22 cellular contexts compared by ENCODE assay signal in genomic region chr3:98848108-98848507, GRCh38. TPM values are rescaled to one million over a fixed set of nuclear protein-coding genes. Genes with fewer than 3 reads are reported as not detected.
DNase-seq lines count a peak whose midpoint lies in the region; ATAC-seq, FAIRE-seq and TF ChIP-seq lines count a peak whose summit lies in the region.
"Had no signal": no experiment of that assay in that cellular context is flagged by ENCODE, and none has a peak within 500 bp of the region (broad histone marks: within the 10 kb centered on the region; RNA-seq: fewer than 3 reads in every experiment).

No MANE protein-coding gene starts in this region.

- RAD21 ChIA-PET in HCT116 (lab: Charles Lee; ENCODE audit: low non-redundant PET in 1 of 2, low total read pairs in 2 of 2, uncharacterized antibody in 2 of 2, unreplicated experiment in 2 of 2), result no interaction called here

- H3K36me3 ChIP-seq in Caco-2 (ENCODE audit: control insufficient read depth, insufficient read depth, low read length), result no peaks in the 10 kb centered on the region
- peaks cover 23 to 52% of the 10 kb centered on the region in 2 experiments for H3K36me3 ChIP-seq in HCT116 (ENCODE audit: control insufficient read depth in 1 of 2, insufficient read depth in 2 of 2, low read length in 2 of 2)
- H3K36me3 ChIP-seq in K562 (ENCODE audit: control insufficient read depth, insufficient read depth, low read length), result peaks cover 5% of the 10 kb centered on the region; the same call in 2 of the 3 replicates

- no peaks in the 10 kb centered on the region for H3K9me3 Mint-ChIP-seq in Caco-2 (ENCODE audit: unreplicated experiment)
- H3K9me3 Mint-ChIP-seq in stimulated activated naive CD8-positive, alpha-beta T cell treated with anti-CD3 and anti-CD28 coated beads, Interleukin-15, amount 100 ng/mL, for 72 hours, result no peaks in the 10 kb centered on the region
- H3K9me3 Mint-ChIP-seq: CD4-positive, alpha-beta T cell; CD8-positive, alpha-beta memory T cell had no signal

- peaks cover 99% of the 10 kb centered on the region for H3K79me2 ChIP-seq in HCT116 (ENCODE audit: insufficient read depth, low read length)
- no peaks in the 10 kb centered on the region; the same call in 2 of the 3 replicates for H3K79me2 ChIP-seq in K562 (ENCODE audit: control insufficient read depth, insufficient read depth, low read length)

- H3K4me2 ChIP-seq in HCT116 (ENCODE audit: low read length), result no peak overlapping the region
- no peak overlapping the region for H3K4me2 ChIP-seq in K562 (ENCODE audit: insufficient read depth, low read length)
- H3K4me2 ChIP-seq: A549; BLaER1 treated with 17β-estradiol and CSF1 and Interleukin-3, amounts not matched to agents 10 nM and 100 nM had no signal

- no peak overlapping the region for H2AFZ ChIP-seq in HCT116 (ENCODE audit: low read depth, low read length, poor library complexity, severe bottlenecking)
- H2AFZ ChIP-seq in K562 (ENCODE audit: low read depth, low read length), result no peak overlapping the region

- H3K9ac ChIP-seq in HCT116 (ENCODE audit: low read length), result no peak overlapping the region
- no peak overlapping the region for H3K9ac ChIP-seq in K562 (ENCODE audit: insufficient read depth in 1 of 2, low read depth in 2 of 2, low read length in 2 of 2)
- H3K9ac ChIP-seq: BLaER1 treated with 17β-estradiol and CSF1 and Interleukin-3, amounts not matched to agents 10 nM and 100 nM had no signal

- no peak for DNase-seq in Caco-2
- no peak for DNase-seq in HCT116 (ENCODE audit: low read depth, low spot score)
- DNase-seq in K562 (ENCODE audit: extremely low read depth in 1 of 4, low spot score in 3 of 4), result no peak
- no peak for DNase-seq in NCI-H446 (lab: John Stamatoyannopoulos, UW)
- no peak for DNase-seq in stimulated activated naive CD8-positive, alpha-beta T cell treated with anti-CD3 and anti-CD28 coated beads, Interleukin-15, amount 100 ng/mL, for 72 hours
- DNase-seq in HuH-7.5 (ENCODE audit: low spot score), result no peak
- DNase-seq: 8988T; ACHN; AML-193; BE2C; Calu3; CD4-positive, alpha-beta T cell; CD8-positive, alpha-beta memory T cell; DMS53; DMS79 treated with DMSO at 0.1 percent for 48 hours; GF-D8; H9 had no signal

- POLR2A ChIA-PET in Caco-2 (lab: Charles Lee), result no interaction called here
- POLR2A ChIA-PET in HCT116 (lab: Charles Lee), result no interaction called here
- POLR2A ChIA-PET in K562 (lab: Yijun Ruan, JAX), result no interaction called here

- no peak overlapping the region for H3K27ac ChIP-seq in HCT116 (ENCODE audit: low read depth, low read length)
- no peak overlapping the region for H3K27ac ChIP-seq in K562 (ENCODE audit: extremely low read depth, low read depth, low read length)
- H3K27ac ChIP-seq: A549; BLaER1 treated with 17β-estradiol and CSF1 and Interleukin-3, amounts not matched to agents 10 nM and 100 nM had no signal

- no peaks in the 10 kb centered on the region for H3K4me1 Mint-ChIP-seq in Caco-2 (ENCODE audit: low read depth, unreplicated experiment)
- no peaks in the 10 kb centered on the region for H3K4me1 Mint-ChIP-seq in stimulated activated naive CD8-positive, alpha-beta T cell treated with anti-CD3 and anti-CD28 coated beads, Interleukin-15, amount 100 ng/mL, for 72 hours
- H3K4me1 Mint-ChIP-seq: CD14-positive monocyte; CD8-positive, alpha-beta memory T cell had no signal

- BruUV-seq in Caco-2 (replicated peaks; lab: Mats Ljungman, UMichigan) (TSS peak; percentile 28), HCT116 (replicated peaks; lab: Mats Ljungman, UMichigan) (no TSS peak), K562 (replicated peaks; lab: Mats Ljungman, UMichigan) (no TSS peak)

- H3K9me3 ChIP-seq in Caco-2 (no peaks in the 10 kb centered on the region), HCT116 (ENCODE audit: control insufficient read depth in 1 of 2, insufficient read depth in 1 of 2, low read depth in 1 of 2, low read length in 2 of 2) (no peaks in the 10 kb centered on the region), K562 (replicated peaks; ENCODE audit: control insufficient read depth, insufficient read depth, low read depth, low read length) (no peaks in the 10 kb centered on the region)
- H3K9me3 ChIP-seq: A549, BE2C had no signal

- intact Hi-C loops in Caco-2 (cut with micrococcal nuclease; ENCODE audit: unreplicated experiment), result no loop called here
- intact Hi-C loops in HCT116 (cut with micrococcal nuclease), result no loop called here
- intact Hi-C loops in K562 (cut with micrococcal nuclease), result no loop called here

- no peaks in the 10 kb centered on the region for H3K27me3 Mint-ChIP-seq in Caco-2 (ENCODE audit: insufficient read depth, unreplicated experiment)
- no peaks in the 10 kb centered on the region for H3K27me3 Mint-ChIP-seq in stimulated activated naive CD8-positive, alpha-beta T cell treated with anti-CD3 and anti-CD28 coated beads, Interleukin-15, amount 100 ng/mL, for 72 hours
- H3K27me3 Mint-ChIP-seq: CD4-positive, alpha-beta T cell had no signal

- no peak for TF ChIP-seq EP300 in K562 (IDR thresholded peaks at IDR 0.05; ENCODE audit: low read length)

- ATAC-seq in HCT116 (no peak), K562 (no peak)
- ATAC-seq in stimulated activated naive CD8-positive, alpha-beta T cell treated with anti-CD3 and anti-CD28 coated beads, Interleukin-15, amount 100 ng/mL, for 72 hours, result no peak
- ATAC-seq: A549 had no signal

- H3K9me2 ChIP-seq in HCT116 (ENCODE audit: insufficient read depth), result no peaks in the 10 kb centered on the region

- TF ChIP-seq POLR2A in HCT116 (IDR thresholded peaks at IDR 0.05; ENCODE audit: borderline replicate concordance, extremely low read depth, insufficient read depth, insufficient read length) (no peak), K562 (conservative IDR thresholded peaks at IDR 0.05) (no peak)

- no peak for TF ChIP-seq CTCF in Caco-2 (IDR thresholded peaks at IDR 0.05; ENCODE audit: insufficient read depth in 1 of 2, low read depth in 1 of 2, low read length in 1 of 2, severe bottlenecking in 1 of 2, unreplicated experiment in 1 of 2)
- TF ChIP-seq CTCF in HCT116 (IDR thresholded peaks at IDR 0.05 in 2 of 3, conservative IDR thresholded peaks at IDR 0.05 in 1 of 3; ENCODE audit: borderline replicate concordance in 1 of 3, insufficient read depth in 1 of 3, low read depth in 2 of 3, low read length in 2 of 3), result no peak
- TF ChIP-seq CTCF in K562 (IDR thresholded peaks at IDR 0.05 in 2 of 3, conservative IDR thresholded peaks at IDR 0.05 in 1 of 3; ENCODE audit: insufficient read depth in 2 of 3, low read depth in 1 of 3, low read length in 3 of 3), result no peak

- TF ChIP-seq RAD21 in HCT116 (IDR thresholded peaks at IDR 0.05; ENCODE audit: low read depth) (no peak), K562 (CRISPR knock-in tag; conservative IDR thresholded peaks at IDR 0.05 in 1 of 2, IDR thresholded peaks at IDR 0.05 in 1 of 2) (no peak)

- no peak for FAIRE-seq in K562 (lab: Jason Lieb, UNC)
- FAIRE-seq: A549, GM12892, H1 had no signal

- H3K4me1 ChIP-seq in Caco-2, result no peaks in the 10 kb centered on the region
- peaks cover 4 to 21% of the 10 kb centered on the region in 2 experiments; a peak in 3 of 4 replicates for H3K4me1 ChIP-seq in HCT116 (ENCODE audit: control insufficient read depth in 1 of 2, insufficient read depth in 2 of 2, low read length in 2 of 2)
- no peaks in the 10 kb centered on the region for H3K4me1 ChIP-seq in K562 (replicated peaks in 1 of 2; ENCODE audit: control insufficient read depth in 2 of 2, insufficient read depth in 2 of 2, low read length in 2 of 2)
- H3K4me1 ChIP-seq: BE2C had no signal

- H3K27me3 ChIP-seq in Caco-2 (replicated peaks; ENCODE audit: control insufficient read depth, insufficient read depth, low read length), result no peaks in the 10 kb centered on the region
- H3K27me3 ChIP-seq in HCT116 (ENCODE audit: insufficient read depth, low read length), result no peaks in the 10 kb centered on the region
- no peaks in the 10 kb centered on the region for H3K27me3 ChIP-seq in K562 (ENCODE audit: control insufficient read depth in 2 of 2, insufficient read depth in 2 of 2, low read length in 2 of 2)
- H3K27me3 ChIP-seq: BE2C; BLaER1 treated with 17β-estradiol and CSF1 and Interleukin-3, amounts not matched to agents 10 nM and 100 nM had no signal

- H4K20me1 ChIP-seq in HCT116 (ENCODE audit: insufficient read depth) (peaks cover 67% of the 10 kb centered on the region), K562 (replicated peaks; ENCODE audit: control insufficient read depth, insufficient read depth, low read length) (no peaks in the 10 kb centered on the region)
- H4K20me1 ChIP-seq: BLaER1 treated with 17β-estradiol and CSF1 and Interleukin-3, amounts not matched to agents 10 nM and 100 nM had no signal

- no peak overlapping the region for H3K4me3 Mint-ChIP-seq in Caco-2 (ENCODE audit: unreplicated experiment)
- H3K4me3 Mint-ChIP-seq in stimulated activated naive CD8-positive, alpha-beta T cell treated with anti-CD3 and anti-CD28 coated beads, Interleukin-15, amount 100 ng/mL, for 72 hours, result no peak overlapping the region
- H3K4me3 Mint-ChIP-seq: CD14-positive monocyte; CD4-positive, alpha-beta T cell; CD8-positive, alpha-beta memory T cell; H9 had no signal

- H3K4me3 ChIP-seq in Caco-2 (ENCODE audit: low read depth, low read length), result no peak overlapping the region
- H3K4me3 ChIP-seq in HCT116 (replicated peaks in 1 of 2; ENCODE audit: low read depth in 1 of 2, low read length in 2 of 2), result no peak overlapping the region
- H3K4me3 ChIP-seq in K562, result no peak overlapping the region
- H3K4me3 ChIP-seq: A549; BLaER1 treated with 17β-estradiol and CSF1 and Interleukin-3, amounts not matched to agents 10 nM and 100 nM had no signal

- in situ Hi-C loops in K562 (cut with MboI), result no loop called here

- WGBS in K562 (ENCODE audit: insufficient coverage, low coverage, missing lambda C conversion rate), result 100% methylated on average over 1 of the region's 1 CpG

- no peaks in the 10 kb centered on the region for H3K9me1 ChIP-seq in K562 (ENCODE audit: control insufficient read depth, insufficient read depth, low read length)

- CTCF ChIA-PET in Caco-2 (lab: Charles Lee) (no interaction called here), HCT116 (lab: Charles Lee) (no interaction called here), K562 (lab: Yijun Ruan, JAX; ENCODE audit: low intra/inter-chr PET ratio) (no interaction called here)

- H3K27ac Mint-ChIP-seq in Caco-2 (ENCODE audit: unreplicated experiment), result no peak overlapping the region
- H3K27ac Mint-ChIP-seq in stimulated activated naive CD8-positive, alpha-beta T cell treated with anti-CD3 and anti-CD28 coated beads, Interleukin-15, amount 100 ng/mL, for 72 hours, result no peak overlapping the region
- H3K27ac Mint-ChIP-seq: CD14-positive monocyte; CD4-positive, alpha-beta T cell; CD8-positive, alpha-beta memory T cell; H9 had no signal

- no peaks in the 10 kb centered on the region for H3K36me3 Mint-ChIP-seq in Caco-2 (ENCODE audit: insufficient read depth, unreplicated experiment)
- H3K36me3 Mint-ChIP-seq: CD14-positive monocyte; CD8-positive, alpha-beta memory T cell had no signal

RNA-seq across cellular contexts. Expression of gene DCBLD2, which starts 53.4 kb away (rescaled TPM):
- total RNA-seq in Caco-2 (2022) (53.0 and 58.5 TPM in 2 replicates), HCT116 (2021; ENCODE audit: unreplicated experiment) (532 TPM), K562 (2014; rRNA removed) (5.1 and 6.1 TPM in 2 replicates), K562 (2014; rRNA removed; fragmentation: Illumina TruSeq; extraction: Trizol) (11.3 TPM in 2 replicates), K562 (2015; rRNA removed; fragmentation: Illumina TruSeq; extraction: Trizol) (9.8 and 14.6 TPM in 2 replicates), K562 (2021) (9.6 and 10.0 TPM in 2 replicates)
- polyA plus RNA-seq in HCT116 (2012), result 106 and 160 TPM in 2 replicates
- 20.6 and 37.4 TPM in 2 replicates for total RNA-seq in K562 (2011; cell fraction: chromatin; rRNA removed; ENCODE audit: low replicate concordance)
- total RNA-seq in K562 (2011; cell fraction: nucleolus; rRNA removed), result 16.2 and 19.3 TPM in 2 replicates
- total RNA-seq in K562 (2011; cell fraction: nucleoplasm; rRNA removed), result 28.5 and 39.2 TPM in 2 replicates
- polyA plus RNA-seq in K562 (2011; rRNA removed) (10.4 and 11.0 TPM in 2 replicates), K562 (2014; fragmentation: Illumina TruSeq; extraction: Trizol) (5.8 and 7.4 TPM in 2 replicates), K562 (2014; fragmentation: Nextera tagmentation; extraction: Ambion mirVana) (1 to 10 TPM; 2.7 to 4.1 TPM), K562 (2014; rRNA removed) (5.9 and 8.5 TPM in 2 replicates)
- polyA plus RNA-seq in K562 (2011; cell fraction: cytosol; rRNA removed), result 3.4 and 3.6 TPM in 2 replicates
- 18.3 and 20.6 TPM in 2 replicates for polyA plus RNA-seq in K562 (2011; cell fraction: nucleus; rRNA removed)
- polyA plus RNA-seq in K562 (2012), result 3.5 and 5.6 TPM in 2 replicates
- polyA minus RNA-seq in K562 (2011; rRNA and poly(A)+ RNA removed), result 24.1 and 32.7 TPM in 2 replicates
- polyA minus RNA-seq in K562 (2011; cell fraction: cytosol; rRNA and poly(A)+ RNA removed), result 7.6 and 7.8 TPM in 2 replicates
- polyA minus RNA-seq in K562 (2011; cell fraction: nucleus; rRNA and poly(A)+ RNA removed), result 18.8 and 27.7 TPM in 2 replicates
